Comparison of ENCODE assay signal across 1 cellular context in genomic region chr1:25430073-25430665, GRCh38.
TF ChIP-seq lines count a peak whose summit lies in the region.

No MANE protein-coding gene starts in this region.

TF ChIP-seq in HepG2, 621 proteins besides CTCF, POLR2A, EP300 and RAD21 (continued from another document and continues in another):
- TF ChIP-seq ZNF501 (CRISPR knock-in tag; IDR thresholded peaks at IDR 0.05) (peak; percentile 66; the same call in 1 of the 2 replicates), ZNF432 (CRISPR knock-in tag; IDR thresholded peaks at IDR 0.05; ENCODE audit: borderline replicate concordance) (no peak), CREM (IDR thresholded peaks at IDR 0.05) (peak; percentile 51; the same call in 1 of the 2 replicates), CREM (CRISPR knock-in tag; IDR thresholded peaks at IDR 0.05) (no peak), HCFC1 (IDR thresholded peaks at IDR 0.05; ENCODE audit: low read depth, low read length) (no peak; the same call in 1 of the 2 replicates), ZBTB7B (CRISPR knock-in tag; IDR thresholded peaks at IDR 0.05) (peak; percentile 61; the same call in 1 of the 2 replicates), ZBTB38 (CRISPR knock-in tag; IDR thresholded peaks at IDR 0.05) (peak; percentile 65), ZNF431 (CRISPR knock-in tag; IDR thresholded peaks at IDR 0.05; ENCODE audit: borderline replicate concordance, low read depth) (no peak), EHMT2 (IDR thresholded peaks at IDR 0.05; ENCODE audit: borderline replicate concordance, low read depth, low read length) (no peak), GATAD1 (CRISPR knock-in tag; IDR thresholded peaks at IDR 0.05) (peak; percentile 55), NCOR1 (IDR thresholded peaks at IDR 0.05; ENCODE audit: borderline replicate concordance, low read length) (0 out of 2 replicates have a peak, but pooled peaks have one; percentile 28), PAXIP1 (CRISPR knock-in tag; conservative IDR thresholded peaks at IDR 0.05) (0 out of 2 replicates have a peak, but pooled peaks have one; percentile 29), FOXJ3 (CRISPR knock-in tag; IDR thresholded peaks at IDR 0.05; ENCODE audit: borderline replicate concordance) (peak; percentile 29; the same call in 1 of the 2 replicates), ARNT2 (CRISPR knock-in tag; IDR thresholded peaks at IDR 0.05; ENCODE audit: low read depth) (peak; percentile 58; the same call in 1 of the 2 replicates), HOXA5 (CRISPR knock-in tag; IDR thresholded peaks at IDR 0.05) (no peak; the same call in 1 of the 2 replicates), PHF21A (CRISPR knock-in tag; IDR thresholded peaks at IDR 0.05) (peak; percentile 100), ZNF160 (CRISPR knock-in tag; IDR thresholded peaks at IDR 0.05) (no peak), GABPB1 (CRISPR knock-in tag; IDR thresholded peaks at IDR 0.05) (peak; percentile 75), TCF12 (IDR thresholded peaks at IDR 0.05) (no peak), TCF12 (CRISPR knock-in tag; IDR thresholded peaks at IDR 0.05) (peak; percentile 73), PPARG (CRISPR knock-in tag; conservative IDR thresholded peaks at IDR 0.05) (0 out of 2 replicates have a peak, but pooled peaks have one; percentile 19), DR1 (CRISPR knock-in tag; IDR thresholded peaks at IDR 0.05) (peak; percentile 45), HIVEP1 (CRISPR knock-in tag; IDR thresholded peaks at IDR 0.05) (peak; percentile 58), SIN3A (IDR thresholded peaks at IDR 0.05; ENCODE audit: borderline replicate concordance, low read depth, low read length) (0 out of 2 replicates have a peak, but pooled peaks have one; percentile 88), ZNF878 (CRISPR knock-in tag; IDR thresholded peaks at IDR 0.05) (0 out of 2 replicates have a peak, but pooled peaks have one; percentile 41), ZNF264 (CRISPR knock-in tag; IDR thresholded peaks at IDR 0.05) (peak; percentile 21; the same call in 1 of the 2 replicates), MTF2 (CRISPR knock-in tag; IDR thresholded peaks at IDR 0.05; ENCODE audit: borderline replicate concordance) (peak; percentile 49; the same call in 1 of the 2 replicates), GABPA (IDR thresholded peaks at IDR 0.05; ENCODE audit: low read depth, low read length) (no peak; the same call in 1 of the 2 replicates), GABPA (CRISPR knock-in tag; IDR thresholded peaks at IDR 0.05; ENCODE audit: low read depth) (0 out of 2 replicates have a peak, but pooled peaks have one; percentile 9), TGIF2 (CRISPR knock-in tag; IDR thresholded peaks at IDR 0.05) (peak; percentile 87), NAIF1 (CRISPR knock-in tag; IDR thresholded peaks at IDR 0.05; ENCODE audit: borderline replicate concordance) (peak; percentile 86; the same call in 1 of the 2 replicates), ZNF350 (CRISPR knock-in tag; IDR thresholded peaks at IDR 0.05; ENCODE audit: borderline replicate concordance, low read depth) (peak; percentile 25; the same call in 1 of the 2 replicates), ATF1 (CRISPR knock-in tag; IDR thresholded peaks at IDR 0.05) (0 out of 2 replicates have a peak, but pooled peaks have one; percentile 45), CEBPB (IDR thresholded peaks at IDR 0.05; ENCODE audit: borderline replicate concordance, low read depth, low read length) (peak; percentile 62; the same call in 1 of the 2 replicates), SIX4 (CRISPR knock-in tag; IDR thresholded peaks at IDR 0.05) (no peak)
- TF ChIP-seq, protein P1, sequence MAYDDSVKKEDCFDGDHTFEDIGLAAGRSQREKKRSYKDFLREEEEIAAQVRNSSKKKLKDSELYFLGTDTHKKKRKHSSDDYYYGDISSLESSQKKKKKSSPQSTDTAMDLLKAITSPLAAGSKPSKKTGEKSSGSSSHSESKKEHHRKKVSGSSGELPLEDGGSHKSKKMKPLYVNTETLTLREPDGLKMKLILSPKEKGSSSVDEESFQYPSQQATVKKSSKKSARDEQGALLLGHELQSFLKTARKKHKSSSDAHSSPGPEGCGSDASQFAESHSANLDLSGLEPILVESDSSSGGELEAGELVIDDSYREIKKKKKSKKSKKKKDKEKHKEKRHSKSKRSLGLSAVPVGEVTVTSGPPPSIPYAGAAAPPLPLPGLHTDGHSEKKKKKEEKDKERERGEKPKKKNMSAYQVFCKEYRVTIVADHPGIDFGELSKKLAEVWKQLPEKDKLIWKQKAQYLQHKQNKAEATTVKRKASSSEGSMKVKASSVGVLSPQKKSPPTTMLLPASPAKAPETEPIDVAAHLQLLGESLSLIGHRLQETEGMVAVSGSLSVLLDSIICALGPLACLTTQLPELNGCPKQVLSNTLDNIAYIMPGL (CRISPR knock-in tag; IDR thresholded peaks at IDR 0.05; ENCODE audit: borderline replicate concordance in 1 of 2, low read depth in 1 of 2) = peak in 1 of 2 experiments; percentile 45; a peak in 1 of 4 replicates
- TF ChIP-seq, protein P2, sequence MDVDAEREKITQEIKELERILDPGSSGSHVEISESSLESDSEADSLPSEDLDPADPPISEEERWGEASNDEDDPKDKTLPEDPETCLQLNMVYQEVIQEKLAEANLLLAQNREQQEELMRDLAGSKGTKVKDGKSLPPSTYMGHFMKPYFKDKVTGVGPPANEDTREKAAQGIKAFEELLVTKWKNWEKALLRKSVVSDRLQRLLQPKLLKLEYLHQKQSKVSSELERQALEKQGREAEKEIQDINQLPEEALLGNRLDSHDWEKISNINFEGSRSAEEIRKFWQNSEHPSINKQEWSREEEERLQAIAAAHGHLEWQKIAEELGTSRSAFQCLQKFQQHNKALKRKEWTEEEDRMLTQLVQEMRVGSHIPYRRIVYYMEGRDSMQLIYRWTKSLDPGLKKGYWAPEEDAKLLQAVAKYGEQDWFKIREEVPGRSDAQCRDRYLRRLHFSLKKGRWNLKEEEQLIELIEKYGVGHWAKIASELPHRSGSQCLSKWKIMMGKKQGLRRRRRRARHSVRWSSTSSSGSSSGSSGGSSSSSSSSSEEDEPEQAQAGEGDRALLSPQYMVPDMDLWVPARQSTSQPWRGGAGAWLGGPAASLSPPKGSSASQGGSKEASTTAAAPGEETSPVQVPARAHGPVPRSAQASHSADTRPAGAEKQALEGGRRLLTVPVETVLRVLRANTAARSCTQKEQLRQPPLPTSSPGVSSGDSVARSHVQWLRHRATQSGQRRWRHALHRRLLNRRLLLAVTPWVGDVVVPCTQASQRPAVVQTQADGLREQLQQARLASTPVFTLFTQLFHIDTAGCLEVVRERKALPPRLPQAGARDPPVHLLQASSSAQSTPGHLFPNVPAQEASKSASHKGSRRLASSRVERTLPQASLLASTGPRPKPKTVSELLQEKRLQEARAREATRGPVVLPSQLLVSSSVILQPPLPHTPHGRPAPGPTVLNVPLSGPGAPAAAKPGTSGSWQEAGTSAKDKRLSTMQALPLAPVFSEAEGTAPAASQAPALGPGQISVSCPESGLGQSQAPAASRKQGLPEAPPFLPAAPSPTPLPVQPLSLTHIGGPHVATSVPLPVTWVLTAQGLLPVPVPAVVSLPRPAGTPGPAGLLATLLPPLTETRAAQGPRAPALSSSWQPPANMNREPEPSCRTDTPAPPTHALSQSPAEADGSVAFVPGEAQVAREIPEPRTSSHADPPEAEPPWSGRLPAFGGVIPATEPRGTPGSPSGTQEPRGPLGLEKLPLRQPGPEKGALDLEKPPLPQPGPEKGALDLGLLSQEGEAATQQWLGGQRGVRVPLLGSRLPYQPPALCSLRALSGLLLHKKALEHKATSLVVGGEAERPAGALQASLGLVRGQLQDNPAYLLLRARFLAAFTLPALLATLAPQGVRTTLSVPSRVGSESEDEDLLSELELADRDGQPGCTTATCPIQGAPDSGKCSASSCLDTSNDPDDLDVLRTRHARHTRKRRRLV (CRISPR knock-in tag; IDR thresholded peaks at IDR 0.05) = 0 out of 2 replicates have a peak, but pooled peaks have one; percentile 56
- TF ChIP-seq, protein P3, sequence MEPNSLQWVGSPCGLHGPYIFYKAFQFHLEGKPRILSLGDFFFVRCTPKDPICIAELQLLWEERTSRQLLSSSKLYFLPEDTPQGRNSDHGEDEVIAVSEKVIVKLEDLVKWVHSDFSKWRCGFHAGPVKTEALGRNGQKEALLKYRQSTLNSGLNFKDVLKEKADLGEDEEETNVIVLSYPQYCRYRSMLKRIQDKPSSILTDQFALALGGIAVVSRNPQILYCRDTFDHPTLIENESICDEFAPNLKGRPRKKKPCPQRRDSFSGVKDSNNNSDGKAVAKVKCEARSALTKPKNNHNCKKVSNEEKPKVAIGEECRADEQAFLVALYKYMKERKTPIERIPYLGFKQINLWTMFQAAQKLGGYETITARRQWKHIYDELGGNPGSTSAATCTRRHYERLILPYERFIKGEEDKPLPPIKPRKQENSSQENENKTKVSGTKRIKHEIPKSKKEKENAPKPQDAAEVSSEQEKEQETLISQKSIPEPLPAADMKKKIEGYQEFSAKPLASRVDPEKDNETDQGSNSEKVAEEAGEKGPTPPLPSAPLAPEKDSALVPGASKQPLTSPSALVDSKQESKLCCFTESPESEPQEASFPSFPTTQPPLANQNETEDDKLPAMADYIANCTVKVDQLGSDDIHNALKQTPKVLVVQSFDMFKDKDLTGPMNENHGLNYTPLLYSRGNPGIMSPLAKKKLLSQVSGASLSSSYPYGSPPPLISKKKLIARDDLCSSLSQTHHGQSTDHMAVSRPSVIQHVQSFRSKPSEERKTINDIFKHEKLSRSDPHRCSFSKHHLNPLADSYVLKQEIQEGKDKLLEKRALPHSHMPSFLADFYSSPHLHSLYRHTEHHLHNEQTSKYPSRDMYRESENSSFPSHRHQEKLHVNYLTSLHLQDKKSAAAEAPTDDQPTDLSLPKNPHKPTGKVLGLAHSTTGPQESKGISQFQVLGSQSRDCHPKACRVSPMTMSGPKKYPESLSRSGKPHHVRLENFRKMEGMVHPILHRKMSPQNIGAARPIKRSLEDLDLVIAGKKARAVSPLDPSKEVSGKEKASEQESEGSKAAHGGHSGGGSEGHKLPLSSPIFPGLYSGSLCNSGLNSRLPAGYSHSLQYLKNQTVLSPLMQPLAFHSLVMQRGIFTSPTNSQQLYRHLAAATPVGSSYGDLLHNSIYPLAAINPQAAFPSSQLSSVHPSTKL (CRISPR knock-in tag; IDR thresholded peaks at IDR 0.05) = no peak
- TF ChIP-seq, protein P4, sequence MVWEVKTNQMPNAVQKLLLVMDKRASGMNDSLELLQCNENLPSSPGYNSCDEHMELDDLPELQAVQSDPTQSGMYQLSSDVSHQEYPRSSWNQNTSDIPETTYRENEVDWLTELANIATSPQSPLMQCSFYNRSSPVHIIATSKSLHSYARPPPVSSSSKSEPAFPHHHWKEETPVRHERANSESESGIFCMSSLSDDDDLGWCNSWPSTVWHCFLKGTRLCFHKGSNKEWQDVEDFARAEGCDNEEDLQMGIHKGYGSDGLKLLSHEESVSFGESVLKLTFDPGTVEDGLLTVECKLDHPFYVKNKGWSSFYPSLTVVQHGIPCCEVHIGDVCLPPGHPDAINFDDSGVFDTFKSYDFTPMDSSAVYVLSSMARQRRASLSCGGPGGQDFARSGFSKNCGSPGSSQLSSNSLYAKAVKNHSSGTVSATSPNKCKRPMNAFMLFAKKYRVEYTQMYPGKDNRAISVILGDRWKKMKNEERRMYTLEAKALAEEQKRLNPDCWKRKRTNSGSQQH (CRISPR knock-in tag; IDR thresholded peaks at IDR 0.05; ENCODE audit: low read depth) = peak; percentile 77; the same call in 1 of the 2 replicates
- TF ChIP-seq, protein P5, sequence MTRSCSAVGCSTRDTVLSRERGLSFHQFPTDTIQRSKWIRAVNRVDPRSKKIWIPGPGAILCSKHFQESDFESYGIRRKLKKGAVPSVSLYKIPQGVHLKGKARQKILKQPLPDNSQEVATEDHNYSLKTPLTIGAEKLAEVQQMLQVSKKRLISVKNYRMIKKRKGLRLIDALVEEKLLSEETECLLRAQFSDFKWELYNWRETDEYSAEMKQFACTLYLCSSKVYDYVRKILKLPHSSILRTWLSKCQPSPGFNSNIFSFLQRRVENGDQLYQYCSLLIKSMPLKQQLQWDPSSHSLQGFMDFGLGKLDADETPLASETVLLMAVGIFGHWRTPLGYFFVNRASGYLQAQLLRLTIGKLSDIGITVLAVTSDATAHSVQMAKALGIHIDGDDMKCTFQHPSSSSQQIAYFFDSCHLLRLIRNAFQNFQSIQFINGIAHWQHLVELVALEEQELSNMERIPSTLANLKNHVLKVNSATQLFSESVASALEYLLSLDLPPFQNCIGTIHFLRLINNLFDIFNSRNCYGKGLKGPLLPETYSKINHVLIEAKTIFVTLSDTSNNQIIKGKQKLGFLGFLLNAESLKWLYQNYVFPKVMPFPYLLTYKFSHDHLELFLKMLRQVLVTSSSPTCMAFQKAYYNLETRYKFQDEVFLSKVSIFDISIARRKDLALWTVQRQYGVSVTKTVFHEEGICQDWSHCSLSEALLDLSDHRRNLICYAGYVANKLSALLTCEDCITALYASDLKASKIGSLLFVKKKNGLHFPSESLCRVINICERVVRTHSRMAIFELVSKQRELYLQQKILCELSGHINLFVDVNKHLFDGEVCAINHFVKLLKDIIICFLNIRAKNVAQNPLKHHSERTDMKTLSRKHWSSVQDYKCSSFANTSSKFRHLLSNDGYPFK (CRISPR knock-in tag; IDR thresholded peaks at IDR 0.05; ENCODE audit: borderline replicate concordance) = peak; percentile 53; the same call in 1 of the 2 replicates
- TF ChIP-seq, protein P6, sequence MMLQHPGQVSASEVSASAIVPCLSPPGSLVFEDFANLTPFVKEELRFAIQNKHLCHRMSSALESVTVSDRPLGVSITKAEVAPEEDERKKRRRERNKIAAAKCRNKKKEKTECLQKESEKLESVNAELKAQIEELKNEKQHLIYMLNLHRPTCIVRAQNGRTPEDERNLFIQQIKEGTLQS (CRISPR knock-in tag; IDR thresholded peaks at IDR 0.05) = no peak
